ENCODE assay signal across 14 cellular contexts in genomic region chr9:84500218-84500617, GRCh38.
DNase-seq lines count a peak whose midpoint lies in the region; ATAC-seq lines count a peak whose summit lies in the region.
"Had no signal": no experiment of that assay in that cellular context is flagged by ENCODE, and none has a peak within 500 bp of the region (broad histone marks: within the 10 kb centered on the region; RNA-seq: fewer than 3 reads in every experiment).

No MANE protein-coding gene starts in this region.

- no peaks in the 10 kb centered on the region for H3K79me1 ChIP-seq in trophoblast cell (ENCODE audit: low read length)

- no peaks in the 10 kb centered on the region for H3K79me2 ChIP-seq in trophoblast cell (ENCODE audit: control insufficient read depth, insufficient read depth, low read length, poor library complexity)

- no peak overlapping the region for H3K23ac ChIP-seq in trophoblast cell (ENCODE audit: low read length)

- H3K18ac ChIP-seq in trophoblast cell (ENCODE audit: low read length), result no peak overlapping the region

- H3K27me3 ChIP-seq in trophoblast cell (ENCODE audit: insufficient read depth, low read length), result no peaks in the 10 kb centered on the region
- H3K27me3 ChIP-seq: transverse colon had no signal

- H3K4me2 ChIP-seq in trophoblast cell (ENCODE audit: low read length), result no peak overlapping the region
- H3K4me2 ChIP-seq: PC-9 had no signal

- no peak overlapping the region for H2AFZ ChIP-seq in trophoblast cell (ENCODE audit: insufficient read depth, low read length, poor library complexity)
- H2AFZ ChIP-seq: PC-9 had no signal

- H3K4me3 ChIP-seq in trophoblast cell (ENCODE audit: low read depth, low read length), result no peak overlapping the region
- H3K4me3 ChIP-seq: PC-9, transverse colon had no signal

- H3K9me3 ChIP-seq in trophoblast cell (ENCODE audit: insufficient read depth, low read depth, low read length), result no peaks in the 10 kb centered on the region
- H3K9me3 ChIP-seq: transverse colon had no signal

- H4K12ac ChIP-seq in trophoblast cell (ENCODE audit: low read depth, low read length), result no peak overlapping the region

- no peak overlapping the region for H2BK120ac ChIP-seq in trophoblast cell (ENCODE audit: insufficient read depth, low read length, poor library complexity)

- no peak overlapping the region for H4K91ac ChIP-seq in trophoblast cell (ENCODE audit: low read depth, low read length)

- no peaks in the 10 kb centered on the region for H3K36me3 ChIP-seq in trophoblast cell (ENCODE audit: control insufficient read depth in 1 of 2, insufficient read depth in 2 of 2, low read length in 2 of 2)
- H3K36me3 ChIP-seq: transverse colon had no signal

- DNase-seq in Kasumi-1 (lab: John Stamatoyannopoulos, UW) (no peak), trophoblast cell (no peak), NCI-H1694 (lab: John Stamatoyannopoulos, UW) (no peak), T-helper 1 cell (no peak)
- DNase-seq: activated CD8-positive, alpha-beta T cell treated with anti-CD3 and anti-CD28 coated beads for 36 hours; activated naive CD4-positive, alpha-beta T cell treated with anti-CD3 and anti-CD28 coated beads, Interleukin-2, amount 50 U/mL, for 16 hours; NCI-H2171 treated with DMSO at 0.1 percent for 48 hours; PC-9; transverse colon had no signal

- H2BK12ac ChIP-seq in trophoblast cell (ENCODE audit: low read length), result no peak overlapping the region

- H3K4me1 ChIP-seq in trophoblast cell (ENCODE audit: control insufficient read depth in 1 of 2, insufficient read depth in 2 of 2, low read length in 2 of 2), result no peaks in the 10 kb centered on the region
- H3K4me1 ChIP-seq: transverse colon had no signal

- no peak overlapping the region for H2AK5ac ChIP-seq in trophoblast cell (ENCODE audit: low read length)

- H3K14ac ChIP-seq in trophoblast cell (ENCODE audit: low read length), result no peak overlapping the region

- H2BK5ac ChIP-seq in trophoblast cell (ENCODE audit: low read depth, low read length, poor library complexity), result no peak overlapping the region

- ATAC-seq in GM18517 (IDR thresholded peaks at IDR 0.05; ENCODE audit: unreplicated experiment) (peak; percentile 97), GM19468 (IDR thresholded peaks at IDR 0.05; ENCODE audit: extremely low read depth, unreplicated experiment) (peak; percentile 89), HG02938 (IDR thresholded peaks at IDR 0.05; ENCODE audit: unreplicated experiment) (peak; percentile 100), HG03565 (IDR thresholded peaks at IDR 0.05; ENCODE audit: unreplicated experiment) (peak; percentile 99)
- ATAC-seq: activated CD8-positive, alpha-beta T cell treated with anti-CD3 and anti-CD28 coated beads for 36 hours; HCT116 had no signal

- no peak overlapping the region for H3K4ac ChIP-seq in trophoblast cell (ENCODE audit: low read depth, low read length)

- no peak overlapping the region for H3K9ac ChIP-seq in trophoblast cell (ENCODE audit: low read length)

- no peak overlapping the region for H4K8ac ChIP-seq in trophoblast cell (ENCODE audit: low read depth, low read length)

- no peak overlapping the region for H3K27ac ChIP-seq in trophoblast cell (ENCODE audit: low read depth, low read length)
- H3K27ac ChIP-seq: PC-9, transverse colon had no signal
